8 cellular contexts compared by ENCODE assay signal in genomic region chr3:108132727-108133373, GRCh38. TPM values are rescaled to one million over a fixed set of nuclear protein-coding genes. Genes with fewer than 3 reads are reported as not detected.
DNase-seq lines count a peak whose midpoint lies in the region; ATAC-seq and TF ChIP-seq lines count a peak whose summit lies in the region.

No MANE protein-coding gene starts in this region.

- intact Hi-C loops in thyroid gland (cut with DNase I) = no loop called here

- no peak for TF ChIP-seq CTCF in lung (IDR thresholded peaks at IDR 0.05; ENCODE audit: control extremely low read depth, extremely low read depth)
- TF ChIP-seq CTCF in thyroid gland (IDR thresholded peaks at IDR 0.05) = no peak

- peak overlapping the region; percentile 89 for H3K27ac Mint-ChIP-seq in activated naive CD8-positive, alpha-beta T cell treated with anti-CD3 and anti-CD28 coated beads, Interleukin-2, amount 10 ng/mL, durations not matched to agents 7 days and 5 days

- H3K9me3 Mint-ChIP-seq in activated naive CD8-positive, alpha-beta T cell treated with anti-CD3 and anti-CD28 coated beads, Interleukin-2, amount 10 ng/mL, durations not matched to agents 7 days and 5 days = peaks cover 4% of the 10 kb centered on the region

- H3K9me3 ChIP-seq in lung (ENCODE audit: control insufficient read depth in 2 of 2, insufficient read depth in 1 of 2, low read length in 1 of 2) (no peaks in the 10 kb centered on the region), thyroid gland (no peaks in the 10 kb centered on the region)

- no peaks in the 10 kb centered on the region for H3K27me3 Mint-ChIP-seq in activated naive CD8-positive, alpha-beta T cell treated with anti-CD3 and anti-CD28 coated beads, Interleukin-2, amount 10 ng/mL, durations not matched to agents 7 days and 5 days

- DNase-seq in CD1c-positive myeloid dendritic cell (ENCODE audit: extremely low spot score) = peak; percentile 76
- DNase-seq in HS-5 (ENCODE audit: low read depth) = peak; percentile 55
- DNase-seq in activated naive CD8-positive, alpha-beta T cell treated with anti-CD3 and anti-CD28 coated beads, Interleukin-2, amount 10 ng/mL, durations not matched to agents 7 days and 5 days = no peak
- no peak for DNase-seq in lung (ENCODE audit: low spot score)
- no peak for DNase-seq in stimulated activated CD4-positive, alpha-beta T cell treated with anti-CD3 and anti-CD28 coated beads, Interleukin-2, amount 100 ng/mL, for 24 hours
- DNase-seq in midbrain (lab: John Stamatoyannopoulos, UW) = no peak
- no peak for DNase-seq in thyroid gland

- POLR2A ChIA-PET in activated naive CD8-positive, alpha-beta T cell treated with anti-CD3 and anti-CD28 coated beads, Interleukin-2, amount 10 ng/mL, durations not matched to agents 7 days and 5 days (lab: Charles Lee) = interaction anchor here (0.6 to 1.2 kb wide), 4 partner anchors 7 to 452 kb away, joined by 3 to 4 read pairs (median 4); no protein-coding TSS in a partner anchor

- peaks cover 3 to 7% of the 10 kb centered on the region in 2 donors for H3K4me1 ChIP-seq in lung (ENCODE audit: control insufficient read depth in 2 of 2, insufficient read depth in 2 of 2, low read length in 2 of 2)
- peaks cover 37 to 39% of the 10 kb centered on the region in 2 donors for H3K4me1 ChIP-seq in thyroid gland

- no peak for ATAC-seq in activated naive CD8-positive, alpha-beta T cell treated with anti-CD3 and anti-CD28 coated beads, Interleukin-2, amount 10 ng/mL, durations not matched to agents 7 days and 5 days (ENCODE audit: low read depth)
- ATAC-seq in lung (ENCODE audit: insufficient read depth, low FRiP score) (peak; percentile 9), GM19351 (IDR thresholded peaks at IDR 0.05; ENCODE audit: unreplicated experiment) (no peak)

- H3K4me3 ChIP-seq in lung (no peak overlapping the region), thyroid gland (replicated peaks in 1 of 3) (no peak overlapping the region)

- H3K27ac ChIP-seq in lung (ENCODE audit: low read depth in 1 of 2, low read length in 1 of 2) (no peak overlapping the region), thyroid gland (no peak overlapping the region)

- 4 to 16% methylated on average over 3 of the region's 3 CpGs for WGBS in lung, 2 donors
- 53 to 66% methylated on average over 3 of the region's 3 CpGs for WGBS in thyroid gland, 2 donors

- no peak for TF ChIP-seq POLR2A in thyroid gland (IDR thresholded peaks at IDR 0.05)

- H3K4me1 Mint-ChIP-seq in activated naive CD8-positive, alpha-beta T cell treated with anti-CD3 and anti-CD28 coated beads, Interleukin-2, amount 10 ng/mL, durations not matched to agents 7 days and 5 days = peaks cover 61% of the 10 kb centered on the region

- peak overlapping the region; percentile 85 for H3K4me3 Mint-ChIP-seq in activated naive CD8-positive, alpha-beta T cell treated with anti-CD3 and anti-CD28 coated beads, Interleukin-2, amount 10 ng/mL, durations not matched to agents 7 days and 5 days

- H3K27me3 ChIP-seq in lung (ENCODE audit: control insufficient read depth, insufficient read depth) = no peaks in the 10 kb centered on the region
- no peaks in the 10 kb centered on the region for H3K27me3 ChIP-seq in thyroid gland

- H3K36me3 ChIP-seq in lung (ENCODE audit: control insufficient read depth in 2 of 2, insufficient read depth in 2 of 2, low read length in 2 of 2) (no peaks in the 10 kb centered on the region), thyroid gland (no peaks in the 10 kb centered on the region)

- peaks cover 76% of the 10 kb centered on the region for H3K36me3 Mint-ChIP-seq in activated naive CD8-positive, alpha-beta T cell treated with anti-CD3 and anti-CD28 coated beads, Interleukin-2, amount 10 ng/mL, durations not matched to agents 7 days and 5 days

RNA-seq across cellular contexts. Expression of gene CD47, which starts 42.0 kb away (rescaled TPM):
- 100 to 1,000 TPM; 154 to 157 TPM for total RNA-seq in activated naive CD8-positive, alpha-beta T cell treated with anti-CD3 and anti-CD28 coated beads, Interleukin-2, amount 10 ng/mL, durations not matched to agents 7 days and 5 days
- total RNA-seq in lung (100 to 1,000 TPM; 150 to 410 TPM), thyroid gland (100 to 1,000 TPM; 146 to 167 (median 160) TPM)
- 100 to 1,000 TPM; 115 to 116 TPM for polyA plus RNA-seq in lung

Comparison
In these comparisons a context has a peak if more than half of its experiments do, and no peak if none do; other contexts are left out.
1. DNase-seq: peak in CD1c-positive myeloid dendritic cell (single experiment) and HS-5 (single experiment); none in activated naive CD8-positive, alpha-beta T cell treated with anti-CD3 and anti-CD28 coated beads, Interleukin-2, amount 10 ng/mL, durations not matched to agents 7 days and 5 days (single experiment), lung (single experiment), stimulated activated CD4-positive, alpha-beta T cell treated with anti-CD3 and anti-CD28 coated beads, Interleukin-2, amount 100 ng/mL, for 24 hours (0 of 2), midbrain (single experiment) and thyroid gland (0 of 2).